In the genomic region with DNA sequence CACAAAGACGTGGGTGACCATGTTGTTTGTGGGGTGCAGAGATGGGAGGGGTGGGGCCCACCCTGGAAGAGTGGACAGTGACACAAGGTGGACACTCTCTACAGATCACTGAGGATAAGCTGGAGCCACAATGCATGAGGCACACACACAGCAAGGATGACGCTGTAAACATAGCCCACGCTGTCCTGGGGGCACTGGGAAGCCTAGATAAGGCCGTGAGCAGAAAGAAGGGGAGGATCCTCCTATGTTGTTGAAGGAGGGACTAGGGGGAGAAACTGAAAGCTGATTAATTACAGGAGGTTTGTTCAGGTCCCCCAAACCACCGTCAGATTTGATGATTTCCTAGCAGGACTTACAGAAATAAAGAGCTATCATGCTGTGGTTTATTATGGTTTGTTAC, we compare ENCODE assay signal across 1 cellular context.
TF ChIP-seq lines count a peak whose summit lies in the region.

No MANE protein-coding gene starts in this region.

TF ChIP-seq in K562, 482 proteins besides CTCF, POLR2A, EP300 and RAD21 (continued from another document and continues in another):
- peak; percentile 34; the same call in 1 of the 2 replicates for TF ChIP-seq LEF1 (IDR thresholded peaks at IDR 0.05)
- TF ChIP-seq, protein P1, sequence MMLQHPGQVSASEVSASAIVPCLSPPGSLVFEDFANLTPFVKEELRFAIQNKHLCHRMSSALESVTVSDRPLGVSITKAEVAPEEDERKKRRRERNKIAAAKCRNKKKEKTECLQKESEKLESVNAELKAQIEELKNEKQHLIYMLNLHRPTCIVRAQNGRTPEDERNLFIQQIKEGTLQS (IDR thresholded peaks at IDR 0.05), result peak; percentile 52
- TF ChIP-seq, protein P1 (CRISPR knock-in tag; conservative IDR thresholded peaks at IDR 0.05), result no peak
- no peak for TF ChIP-seq STAG1 (CRISPR knock-in tag; IDR thresholded peaks at IDR 0.05; ENCODE audit: borderline replicate concordance)
- TF ChIP-seq POLR2AphosphoS2 (IDR thresholded peaks at IDR 0.05; ENCODE audit: low read length), result no peak
- TF ChIP-seq POLR2AphosphoS5 (IDR thresholded peaks at IDR 0.05; ENCODE audit: control insufficient read depth, insufficient read depth, low read depth, low read length), result peak; percentile 53; the same call in 1 of the 2 replicates
- TF ChIP-seq CREB1 (IDR thresholded peaks at IDR 0.05), result peak; percentile 67; the same call in 1 of the 2 replicates
- TF ChIP-seq CREB1 (CRISPR knock-in tag; IDR thresholded peaks at IDR 0.05), result no peak; the same call in 1 of the 2 replicates
- TF ChIP-seq SRSF3 (IDR thresholded peaks at IDR 0.05; ENCODE audit: insufficient read depth, low read length), result no peak
- TF ChIP-seq, protein P2, sequence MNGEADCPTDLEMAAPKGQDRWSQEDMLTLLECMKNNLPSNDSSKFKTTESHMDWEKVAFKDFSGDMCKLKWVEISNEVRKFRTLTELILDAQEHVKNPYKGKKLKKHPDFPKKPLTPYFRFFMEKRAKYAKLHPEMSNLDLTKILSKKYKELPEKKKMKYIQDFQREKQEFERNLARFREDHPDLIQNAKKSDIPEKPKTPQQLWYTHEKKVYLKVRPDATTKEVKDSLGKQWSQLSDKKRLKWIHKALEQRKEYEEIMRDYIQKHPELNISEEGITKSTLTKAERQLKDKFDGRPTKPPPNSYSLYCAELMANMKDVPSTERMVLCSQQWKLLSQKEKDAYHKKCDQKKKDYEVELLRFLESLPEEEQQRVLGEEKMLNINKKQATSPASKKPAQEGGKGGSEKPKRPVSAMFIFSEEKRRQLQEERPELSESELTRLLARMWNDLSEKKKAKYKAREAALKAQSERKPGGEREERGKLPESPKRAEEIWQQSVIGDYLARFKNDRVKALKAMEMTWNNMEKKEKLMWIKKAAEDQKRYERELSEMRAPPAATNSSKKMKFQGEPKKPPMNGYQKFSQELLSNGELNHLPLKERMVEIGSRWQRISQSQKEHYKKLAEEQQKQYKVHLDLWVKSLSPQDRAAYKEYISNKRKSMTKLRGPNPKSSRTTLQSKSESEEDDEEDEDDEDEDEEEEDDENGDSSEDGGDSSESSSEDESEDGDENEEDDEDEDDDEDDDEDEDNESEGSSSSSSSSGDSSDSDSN (IDR thresholded peaks at IDR 0.05; ENCODE audit: borderline replicate concordance in 1 of 2, low read depth in 2 of 2, low read length in 2 of 2), result no peak
- TF ChIP-seq, protein P3, sequence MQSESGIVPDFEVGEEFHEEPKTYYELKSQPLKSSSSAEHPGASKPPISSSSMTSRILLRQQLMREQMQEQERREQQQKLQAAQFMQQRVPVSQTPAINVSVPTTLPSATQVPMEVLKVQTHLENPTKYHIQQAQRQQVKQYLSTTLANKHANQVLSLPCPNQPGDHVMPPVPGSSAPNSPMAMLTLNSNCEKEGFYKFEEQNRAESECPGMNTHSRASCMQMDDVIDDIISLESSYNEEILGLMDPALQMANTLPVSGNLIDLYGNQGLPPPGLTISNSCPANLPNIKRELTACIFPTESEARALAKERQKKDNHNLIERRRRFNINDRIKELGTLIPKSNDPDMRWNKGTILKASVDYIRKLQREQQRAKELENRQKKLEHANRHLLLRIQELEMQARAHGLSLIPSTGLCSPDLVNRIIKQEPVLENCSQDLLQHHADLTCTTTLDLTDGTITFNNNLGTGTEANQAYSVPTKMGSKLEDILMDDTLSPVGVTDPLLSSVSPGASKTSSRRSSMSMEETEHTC (IDR thresholded peaks at IDR 0.05), result no peak
- no peak for TF ChIP-seq ZNF23 (CRISPR knock-in tag; IDR thresholded peaks at IDR 0.05)
- 0 out of 4 replicates have a peak, but pooled peaks of 1 of the 2 experiments have one; percentile 23 for TF ChIP-seq NRF1 (conservative IDR thresholded peaks at IDR 0.05 in 1 of 2, IDR thresholded peaks at IDR 0.05 in 1 of 2)
- TF ChIP-seq, protein P4, sequence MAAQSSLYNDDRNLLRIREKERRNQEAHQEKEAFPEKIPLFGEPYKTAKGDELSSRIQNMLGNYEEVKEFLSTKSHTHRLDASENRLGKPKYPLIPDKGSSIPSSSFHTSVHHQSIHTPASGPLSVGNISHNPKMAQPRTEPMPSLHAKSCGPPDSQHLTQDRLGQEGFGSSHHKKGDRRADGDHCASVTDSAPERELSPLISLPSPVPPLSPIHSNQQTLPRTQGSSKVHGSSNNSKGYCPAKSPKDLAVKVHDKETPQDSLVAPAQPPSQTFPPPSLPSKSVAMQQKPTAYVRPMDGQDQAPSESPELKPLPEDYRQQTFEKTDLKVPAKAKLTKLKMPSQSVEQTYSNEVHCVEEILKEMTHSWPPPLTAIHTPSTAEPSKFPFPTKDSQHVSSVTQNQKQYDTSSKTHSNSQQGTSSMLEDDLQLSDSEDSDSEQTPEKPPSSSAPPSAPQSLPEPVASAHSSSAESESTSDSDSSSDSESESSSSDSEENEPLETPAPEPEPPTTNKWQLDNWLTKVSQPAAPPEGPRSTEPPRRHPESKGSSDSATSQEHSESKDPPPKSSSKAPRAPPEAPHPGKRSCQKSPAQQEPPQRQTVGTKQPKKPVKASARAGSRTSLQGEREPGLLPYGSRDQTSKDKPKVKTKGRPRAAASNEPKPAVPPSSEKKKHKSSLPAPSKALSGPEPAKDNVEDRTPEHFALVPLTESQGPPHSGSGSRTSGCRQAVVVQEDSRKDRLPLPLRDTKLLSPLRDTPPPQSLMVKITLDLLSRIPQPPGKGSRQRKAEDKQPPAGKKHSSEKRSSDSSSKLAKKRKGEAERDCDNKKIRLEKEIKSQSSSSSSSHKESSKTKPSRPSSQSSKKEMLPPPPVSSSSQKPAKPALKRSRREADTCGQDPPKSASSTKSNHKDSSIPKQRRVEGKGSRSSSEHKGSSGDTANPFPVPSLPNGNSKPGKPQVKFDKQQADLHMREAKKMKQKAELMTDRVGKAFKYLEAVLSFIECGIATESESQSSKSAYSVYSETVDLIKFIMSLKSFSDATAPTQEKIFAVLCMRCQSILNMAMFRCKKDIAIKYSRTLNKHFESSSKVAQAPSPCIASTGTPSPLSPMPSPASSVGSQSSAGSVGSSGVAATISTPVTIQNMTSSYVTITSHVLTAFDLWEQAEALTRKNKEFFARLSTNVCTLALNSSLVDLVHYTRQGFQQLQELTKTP (IDR thresholded peaks at IDR 0.05; ENCODE audit: low read depth in 1 of 2, partially characterized antibody in 2 of 2), result no peak
- TF ChIP-seq YBX1 (IDR thresholded peaks at IDR 0.05), result no peak
- no peak for TF ChIP-seq ZC3H11A (IDR thresholded peaks at IDR 0.05; ENCODE audit: low read depth, low read length)
- no peak for TF ChIP-seq KDM1A (IDR thresholded peaks at IDR 0.05)
- TF ChIP-seq SMARCA4 (IDR thresholded peaks at IDR 0.05), result peak; percentile 87
- TF ChIP-seq, protein P5, sequence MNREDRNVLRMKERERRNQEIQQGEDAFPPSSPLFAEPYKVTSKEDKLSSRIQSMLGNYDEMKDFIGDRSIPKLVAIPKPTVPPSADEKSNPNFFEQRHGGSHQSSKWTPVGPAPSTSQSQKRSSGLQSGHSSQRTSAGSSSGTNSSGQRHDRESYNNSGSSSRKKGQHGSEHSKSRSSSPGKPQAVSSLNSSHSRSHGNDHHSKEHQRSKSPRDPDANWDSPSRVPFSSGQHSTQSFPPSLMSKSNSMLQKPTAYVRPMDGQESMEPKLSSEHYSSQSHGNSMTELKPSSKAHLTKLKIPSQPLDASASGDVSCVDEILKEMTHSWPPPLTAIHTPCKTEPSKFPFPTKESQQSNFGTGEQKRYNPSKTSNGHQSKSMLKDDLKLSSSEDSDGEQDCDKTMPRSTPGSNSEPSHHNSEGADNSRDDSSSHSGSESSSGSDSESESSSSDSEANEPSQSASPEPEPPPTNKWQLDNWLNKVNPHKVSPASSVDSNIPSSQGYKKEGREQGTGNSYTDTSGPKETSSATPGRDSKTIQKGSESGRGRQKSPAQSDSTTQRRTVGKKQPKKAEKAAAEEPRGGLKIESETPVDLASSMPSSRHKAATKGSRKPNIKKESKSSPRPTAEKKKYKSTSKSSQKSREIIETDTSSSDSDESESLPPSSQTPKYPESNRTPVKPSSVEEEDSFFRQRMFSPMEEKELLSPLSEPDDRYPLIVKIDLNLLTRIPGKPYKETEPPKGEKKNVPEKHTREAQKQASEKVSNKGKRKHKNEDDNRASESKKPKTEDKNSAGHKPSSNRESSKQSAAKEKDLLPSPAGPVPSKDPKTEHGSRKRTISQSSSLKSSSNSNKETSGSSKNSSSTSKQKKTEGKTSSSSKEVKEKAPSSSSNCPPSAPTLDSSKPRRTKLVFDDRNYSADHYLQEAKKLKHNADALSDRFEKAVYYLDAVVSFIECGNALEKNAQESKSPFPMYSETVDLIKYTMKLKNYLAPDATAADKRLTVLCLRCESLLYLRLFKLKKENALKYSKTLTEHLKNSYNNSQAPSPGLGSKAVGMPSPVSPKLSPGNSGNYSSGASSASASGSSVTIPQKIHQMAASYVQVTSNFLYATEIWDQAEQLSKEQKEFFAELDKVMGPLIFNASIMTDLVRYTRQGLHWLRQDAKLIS (CRISPR knock-in tag; IDR thresholded peaks at IDR 0.05), result no peak
- TF ChIP-seq NFXL1 (CRISPR knock-in tag; IDR thresholded peaks at IDR 0.05), result no peak
- TF ChIP-seq NR4A1 (CRISPR knock-in tag; IDR thresholded peaks at IDR 0.05), result no peak
- no peak for TF ChIP-seq NR4A1 (tag; IDR thresholded peaks at IDR 0.05)
- TF ChIP-seq RCOR1 (IDR thresholded peaks at IDR 0.05; ENCODE audit: borderline replicate concordance in 1 of 2, low read depth in 2 of 2, low read length in 2 of 2), result 0 out of 4 replicates have a peak, but pooled peaks of 1 of the 2 experiments have one; percentile 9
- no peak for TF ChIP-seq ZNF121 (CRISPR knock-in tag; conservative IDR thresholded peaks at IDR 0.05)
- TF ChIP-seq ZNF212 (CRISPR knock-in tag; IDR thresholded peaks at IDR 0.05), result no peak
- peak; percentile 60 for TF ChIP-seq NEUROD1 (IDR thresholded peaks at IDR 0.05; ENCODE audit: borderline replicate concordance, low read depth, low read length, partially characterized antibody)
- TF ChIP-seq ZNF75A (CRISPR knock-in tag; IDR thresholded peaks at IDR 0.05), result no peak
- peak; percentile 73 for TF ChIP-seq MTA2 (IDR thresholded peaks at IDR 0.05; ENCODE audit: low read depth)
- TF ChIP-seq ZNF140 (CRISPR knock-in tag; IDR thresholded peaks at IDR 0.05), result no peak
- no peak for TF ChIP-seq ELF4 (CRISPR knock-in tag; IDR thresholded peaks at IDR 0.05)
- TF ChIP-seq CBX3 (IDR thresholded peaks at IDR 0.05; ENCODE audit: borderline replicate concordance in 1 of 2, low read length in 2 of 2), result 0 out of 3 replicates have a peak, but pooled peaks of 1 of the 2 experiments have one; percentile 13
- peak; percentile 94 to 95 for TF ChIP-seq FOXK2 (conservative IDR thresholded peaks at IDR 0.05 in 1 of 2, IDR thresholded peaks at IDR 0.05 in 1 of 2; ENCODE audit: low read depth in 2 of 2)
- peak in 1 of 2 experiments; percentile 61; a peak in 2 of 4 replicates for TF ChIP-seq HDAC1 (IDR thresholded peaks at IDR 0.05)
- TF ChIP-seq ZKSCAN1 (IDR thresholded peaks at IDR 0.05; ENCODE audit: low read depth, low read length), result no peak
- TF ChIP-seq, protein P6, sequence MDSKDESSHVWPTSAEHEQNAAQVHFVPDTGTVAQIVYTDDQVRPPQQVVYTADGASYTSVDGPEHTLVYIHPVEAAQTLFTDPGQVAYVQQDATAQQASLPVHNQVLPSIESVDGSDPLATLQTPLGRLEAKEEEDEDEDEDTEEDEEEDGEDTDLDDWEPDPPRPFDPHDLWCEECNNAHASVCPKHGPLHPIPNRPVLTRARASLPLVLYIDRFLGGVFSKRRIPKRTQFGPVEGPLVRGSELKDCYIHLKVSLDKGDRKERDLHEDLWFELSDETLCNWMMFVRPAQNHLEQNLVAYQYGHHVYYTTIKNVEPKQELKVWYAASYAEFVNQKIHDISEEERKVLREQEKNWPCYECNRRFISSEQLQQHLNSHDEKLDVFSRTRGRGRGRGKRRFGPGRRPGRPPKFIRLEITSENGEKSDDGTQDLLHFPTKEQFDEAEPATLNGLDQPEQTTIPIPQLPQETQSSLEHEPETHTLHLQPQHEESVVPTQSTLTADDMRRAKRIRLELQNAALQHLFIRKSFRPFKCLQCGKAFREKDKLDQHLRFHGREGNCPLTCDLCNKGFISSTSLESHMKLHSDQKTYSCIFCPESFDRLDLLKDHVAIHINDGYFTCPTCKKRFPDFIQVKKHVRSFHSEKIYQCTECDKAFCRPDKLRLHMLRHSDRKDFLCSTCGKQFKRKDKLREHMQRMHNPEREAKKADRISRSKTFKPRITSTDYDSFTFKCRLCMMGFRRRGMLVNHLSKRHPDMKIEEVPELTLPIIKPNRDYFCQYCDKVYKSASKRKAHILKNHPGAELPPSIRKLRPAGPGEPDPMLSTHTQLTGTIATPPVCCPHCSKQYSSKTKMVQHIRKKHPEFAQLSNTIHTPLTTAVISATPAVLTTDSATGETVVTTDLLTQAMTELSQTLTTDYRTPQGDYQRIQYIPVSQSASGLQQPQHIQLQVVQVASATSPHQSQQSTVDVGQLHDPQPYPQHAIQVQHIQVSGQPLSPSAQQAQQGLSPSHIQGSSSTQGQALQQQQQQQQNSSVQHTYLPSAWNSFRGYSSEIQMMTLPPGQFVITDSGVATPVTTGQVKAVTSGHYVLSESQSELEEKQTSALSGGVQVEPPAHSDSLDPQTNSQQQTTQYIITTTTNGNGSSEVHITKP (IDR thresholded peaks at IDR 0.05; ENCODE audit: partially characterized antibody), result no peak
- TF ChIP-seq TRIM24 (IDR thresholded peaks at IDR 0.05), result peak; percentile 36 to 50; a peak in 1 of 4 replicates
- TF ChIP-seq CBFA2T3 (IDR thresholded peaks at IDR 0.05), result peak; percentile 87
- peak; percentile 91 for TF ChIP-seq ARID1B (IDR thresholded peaks at IDR 0.05)
- TF ChIP-seq POLR2H (tag; IDR thresholded peaks at IDR 0.05; ENCODE audit: low read depth), result no peak
- TF ChIP-seq, protein P7, sequence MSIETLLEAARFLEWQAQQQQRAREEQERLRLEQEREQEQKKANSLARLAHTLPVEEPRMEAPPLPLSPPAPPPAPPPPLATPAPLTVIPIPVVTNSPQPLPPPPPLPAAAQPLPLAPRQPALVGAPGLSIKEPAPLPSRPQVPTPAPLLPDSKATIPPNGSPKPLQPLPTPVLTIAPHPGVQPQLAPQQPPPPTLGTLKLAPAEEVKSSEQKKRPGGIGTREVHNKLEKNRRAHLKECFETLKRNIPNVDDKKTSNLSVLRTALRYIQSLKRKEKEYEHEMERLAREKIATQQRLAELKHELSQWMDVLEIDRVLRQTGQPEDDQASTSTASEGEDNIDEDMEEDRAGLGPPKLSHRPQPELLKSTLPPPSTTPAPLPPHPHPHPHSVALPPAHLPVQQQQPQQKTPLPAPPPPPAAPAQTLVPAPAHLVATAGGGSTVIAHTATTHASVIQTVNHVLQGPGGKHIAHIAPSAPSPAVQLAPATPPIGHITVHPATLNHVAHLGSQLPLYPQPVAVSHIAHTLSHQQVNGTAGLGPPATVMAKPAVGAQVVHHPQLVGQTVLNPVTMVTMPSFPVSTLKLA (conservative IDR thresholded peaks at IDR 0.05), result peak; percentile 91 to 96
- TF ChIP-seq, protein P8, sequence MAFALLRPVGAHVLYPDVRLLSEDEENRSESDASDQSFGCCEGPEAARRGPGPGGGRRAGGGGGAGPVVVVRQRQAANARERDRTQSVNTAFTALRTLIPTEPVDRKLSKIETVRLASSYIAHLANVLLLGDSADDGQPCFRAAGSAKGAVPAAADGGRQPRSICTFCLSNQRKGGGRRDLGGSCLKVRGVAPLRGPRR (CRISPR knock-in tag; IDR thresholded peaks at IDR 0.05), result no peak
- peak; percentile 76 for TF ChIP-seq MEIS2 (IDR thresholded peaks at IDR 0.05; ENCODE audit: partially characterized antibody)
- no peak for TF ChIP-seq E2F3 (CRISPR knock-in tag; IDR thresholded peaks at IDR 0.05)
- TF ChIP-seq TCF3 (CRISPR knock-in tag; IDR thresholded peaks at IDR 0.05), result peak; percentile 87
